Comparison of ENCODE assay signal across 24 cellular contexts in genomic region chrX:9368262-9368661, GRCh38.
"Had no signal": no experiment of that assay in that cellular context is flagged by ENCODE, and none has a peak within 500 bp of the region (broad histone marks: within the 10 kb centered on the region; RNA-seq: fewer than 3 reads in every experiment).

No MANE protein-coding gene starts in this region.

- H3K4me3 ChIP-seq: left lung, lung, pancreas, prostate gland, smooth muscle cell, tibial nerve, uterus had no signal

- H3K27me3 ChIP-seq: left lung, pancreas, tibial nerve, uterus had no signal

- DNase-seq: hippocampal formation; kidney glomerular epithelial cell; left cardiac atrium; left lung; mesendoderm; naive B cell; nucleus accumbens; pancreas; retina; right cardiac atrium; stimulated activated CD4-positive, alpha-beta T cell treated with anti-CD3 and anti-CD28 coated beads, Interleukin-1b, Interleukin-23, amount 100 ng/mL, for 48 hours; stimulated activated CD4-positive, alpha-beta T cell treated with anti-CD3 and anti-CD28 coated beads, Interleukin-2, amount 100 ng/mL, for 48 hours; stimulated activated CD4-positive, alpha-beta T cell treated with anti-CD3 and anti-CD28 coated beads, Interleukin-4, amount 100 ng/mL, for 4 hours; stimulated activated CD8-positive, alpha-beta memory T cell treated with anti-CD3 and anti-CD28 coated beads, Interleukin-4, amount 100 ng/mL, for 48 hours; stimulated activated naive CD4-positive, alpha-beta T cell treated with Interleukin-2 at 50 U/mL for 16 hours; stimulated activated naive CD8-positive, alpha-beta T cell treated with anti-CD3 and anti-CD28 coated beads, Interleukin-15, amount 100 ng/mL, for 72 hours; substantia nigra; uterus had no signal

- H3K9me3 ChIP-seq: left lung, pancreas, prostate gland, tibial nerve, uterus had no signal

- ATAC-seq: left cardiac atrium; left lung; pancreas; right cardiac atrium; stimulated activated memory B cell treated with anti-CD40 and anti-IgM and Interleukin-4, amounts not matched to agents 10 μg/mL and 1 μg/mL and 100 μg/mL, for 72 hours; stimulated activated naive CD8-positive, alpha-beta T cell treated with anti-CD3 and anti-CD28 coated beads, Interleukin-15, amount 100 ng/mL, for 72 hours had no signal

- H3K27ac ChIP-seq: left lung, pancreas, prostate gland, tibial nerve, uterus had no signal

- FAIRE-seq: keratinocyte, pancreas had no signal

- H3K4me1 ChIP-seq: left lung, pancreas, prostate gland, tibial nerve, uterus had no signal

- H3K36me3 ChIP-seq: left lung, pancreas, prostate gland, tibial nerve, uterus had no signal

- H3K4me2 ChIP-seq: smooth muscle cell had no signal
